In the genomic region with DNA sequence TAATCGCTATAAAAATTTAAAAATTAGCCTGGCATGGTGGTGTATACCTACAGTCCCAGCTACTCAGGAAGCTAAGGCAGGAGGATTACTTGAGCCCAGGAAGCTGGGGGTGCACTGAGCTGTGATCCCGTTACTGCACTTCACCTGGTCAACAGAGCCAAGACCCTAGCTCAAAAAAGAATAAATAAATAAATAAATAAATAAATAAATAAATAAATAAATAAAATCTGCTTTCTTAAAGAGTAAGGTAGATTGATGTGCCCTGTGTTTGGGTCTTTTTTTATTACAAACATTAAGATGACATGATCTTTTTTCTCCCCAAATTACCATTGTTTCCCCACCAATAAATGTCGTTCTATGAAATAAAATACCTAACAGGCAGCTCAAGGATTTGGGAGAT, we compare ENCODE assay signal across 21 cellular contexts.
DNase-seq lines count a peak whose midpoint lies in the region; ATAC-seq, FAIRE-seq and TF ChIP-seq lines count a peak whose summit lies in the region.
"Had no signal": no experiment of that assay in that cellular context is flagged by ENCODE, and none has a peak within 500 bp of the region (broad histone marks: within the 10 kb centered on the region; RNA-seq: fewer than 3 reads in every experiment).

No MANE protein-coding gene starts in this region.

- peaks cover 0 to 25% of the 10 kb centered on the region in 2 experiments; a peak in 1 of 3 replicates for H3K36me3 ChIP-seq in HEK293 (ENCODE audit: control insufficient read depth in 2 of 2, insufficient read depth in 1 of 2, low read length in 2 of 2)
- peaks cover 5 to 55% of the 10 kb centered on the region in 2 experiments for H3K36me3 ChIP-seq in mesenchymal stem cell (ENCODE audit: control insufficient read depth in 1 of 2, insufficient read depth in 2 of 2, low read depth in 1 of 2, low read length in 2 of 2)

- H3K4me1 ChIP-seq in A549: peaks cover 16% of the 10 kb centered on the region
- H3K4me1 ChIP-seq in HEK293 (ENCODE audit: control insufficient read depth, insufficient read depth, low read length): no peaks in the 10 kb centered on the region
- no peaks in the 10 kb centered on the region for H3K4me1 ChIP-seq in mesenchymal stem cell (ENCODE audit: control insufficient read depth, insufficient read depth, low read depth, low read length)
- H3K4me1 ChIP-seq: BLaER1 had no signal

- no peak overlapping the region for H4K91ac ChIP-seq in mesenchymal stem cell (ENCODE audit: low read length)

- H3K23ac ChIP-seq in mesenchymal stem cell (ENCODE audit: low read length in 2 of 2): no peak overlapping the region

- H4K8ac ChIP-seq in mesenchymal stem cell (ENCODE audit: low read length): no peak overlapping the region

- CTCF ChIA-PET in A549 (lab: Yijun Ruan, JAX): interaction anchor here (1.4 kb wide), 1 partner anchor 72 kb away, joined by 6 read pairs; no protein-coding TSS in a partner anchor
- CTCF ChIA-PET in HEK293 (lab: Yijun Ruan, JAX): interaction anchor here (0.9 kb wide), 1 partner anchor 153 kb away, joined by 5 read pairs; no protein-coding TSS in a partner anchor

- no peak overlapping the region for H3K27ac ChIP-seq in A549
- H3K27ac ChIP-seq in HEK293 (ENCODE audit: extremely low read depth, low read depth, low read length): no peak overlapping the region
- no peak overlapping the region for H3K27ac ChIP-seq in mesenchymal stem cell (ENCODE audit: low read length, poor library complexity, severe bottlenecking)
- H3K27ac ChIP-seq: 22Rv1, BLaER1 had no signal

- WGBS in A549 (ENCODE audit: missing lambda C conversion rate): 97% methylated on average over 3 of the region's 3 CpGs
- WGBS in mesenchymal stem cell: 100% methylated on average over 1 of the region's 3 CpGs

- H3K4ac ChIP-seq in mesenchymal stem cell (ENCODE audit: low read depth in 1 of 2, low read length in 2 of 2): no peak overlapping the region

- H3K18ac ChIP-seq in mesenchymal stem cell (ENCODE audit: low read depth in 1 of 2, low read length in 2 of 2): no peak overlapping the region

- TF ChIP-seq CTCF in A549 (IDR thresholded peaks at IDR 0.05): no peak
- TF ChIP-seq CTCF in HEK293 (tag by site-specific recombination; IDR thresholded peaks at IDR 0.05): no peak

- POLR2A ChIA-PET in A549 (lab: Yijun Ruan, JAX): no interaction called here
- POLR2A ChIA-PET in HEK293 (lab: Yijun Ruan, JAX): interaction anchor here (0.6 kb wide), 1 partner anchor 32 kb away, joined by 3 read pairs; no protein-coding TSS in a partner anchor

- no peak overlapping the region for H3K9ac ChIP-seq in mesenchymal stem cell (ENCODE audit: low read length)
- H3K9ac ChIP-seq: BLaER1 had no signal

- DNase-seq in A549 (ENCODE audit: low read depth in 1 of 2, low spot score in 1 of 2) (no peak), mesenchymal stem cell (no peak), HT-29 (ENCODE audit: low spot score) (no peak)
- DNase-seq in central memory CD8-positive, alpha-beta T cell (ENCODE audit: low spot score in 2 of 2): no peak
- DNase-seq in activated CD4-positive, CD25-positive, alpha-beta regulatory T cell treated with anti-CD3 and anti-CD28 coated beads, Interleukin-2, amount 50 U/mL, for 72 hours: no peak
- DNase-seq: ACHN; BE2C; C1 segment of cervical spinal cord; Calu3; CD4-positive, alpha-beta memory T cell; CD4-positive, CD25-positive, alpha-beta regulatory T cell; DMS79 treated with DMSO at 0.1 percent for 48 hours; GF-D8 had no signal

- H3K4me3 ChIP-seq in A549 (no peak overlapping the region), HEK293 (ENCODE audit: low read depth, low read length) (no peak overlapping the region), mesenchymal stem cell (ENCODE audit: insufficient read depth in 1 of 2, low read depth in 1 of 2, low read length in 2 of 2) (no peak overlapping the region)
- H3K4me3 ChIP-seq: BLaER1 had no signal

- H2AFZ ChIP-seq in mesenchymal stem cell (ENCODE audit: low read depth, low read length): no peak overlapping the region

- H3K4me2 ChIP-seq in A549 (no peak overlapping the region), mesenchymal stem cell (ENCODE audit: low read length, poor library complexity, severe bottlenecking) (no peak overlapping the region)
- H3K4me2 ChIP-seq: BLaER1 had no signal

- H3K36me3 Mint-ChIP-seq in central memory CD8-positive, alpha-beta T cell (ENCODE audit: insufficient read depth): peaks cover 31% of the 10 kb centered on the region

- no peak overlapping the region for H3K14ac ChIP-seq in mesenchymal stem cell (ENCODE audit: low read length in 2 of 2)

- H3K79me1 ChIP-seq in mesenchymal stem cell (replicated peaks; ENCODE audit: low read length, poor library complexity, severe bottlenecking): peaks cover 5% of the 10 kb centered on the region

- H3K27me3 ChIP-seq in mesenchymal stem cell (ENCODE audit: control insufficient read depth in 1 of 2, insufficient read depth in 1 of 2, low read length in 2 of 2): no peaks in the 10 kb centered on the region
- H3K27me3 ChIP-seq: BE2C, BLaER1 had no signal

- H3K4me3 Mint-ChIP-seq in central memory CD8-positive, alpha-beta T cell: no peak overlapping the region
- H3K4me3 Mint-ChIP-seq: CD14-positive monocyte; CD4-positive, alpha-beta memory T cell; CD4-positive, CD25-positive, alpha-beta regulatory T cell had no signal

- ATAC-seq in A549: no peak
- no peak for ATAC-seq in central memory CD8-positive, alpha-beta T cell (replicated peaks; ENCODE audit: extremely low read depth, poor library complexity, severe bottlenecking)
- no peak for ATAC-seq in GM18868 (IDR thresholded peaks at IDR 0.05; ENCODE audit: unreplicated experiment)

- peaks cover 52% of the 10 kb centered on the region for H3K4me1 Mint-ChIP-seq in central memory CD8-positive, alpha-beta T cell

- H2BK12ac ChIP-seq in mesenchymal stem cell (ENCODE audit: low read length in 2 of 2): no peak overlapping the region

- peak overlapping the region; percentile 93 for H3K27ac Mint-ChIP-seq in central memory CD8-positive, alpha-beta T cell (ENCODE audit: low read depth)

- TF ChIP-seq EP300 in A549 (IDR thresholded peaks at IDR 0.05): no peak

- H2BK120ac ChIP-seq in mesenchymal stem cell (ENCODE audit: low read depth, low read length): no peak overlapping the region

- TF ChIP-seq RAD21 in A549 (conservative IDR thresholded peaks at IDR 0.05 in 1 of 2, IDR thresholded peaks at IDR 0.05 in 1 of 2): no peak

- no peak for TF ChIP-seq POLR2A in A549 (IDR thresholded peaks at IDR 0.05; ENCODE audit: low read length)

- no peaks in the 10 kb centered on the region for H3K9me3 ChIP-seq in A549
- no peaks in the 10 kb centered on the region for H3K9me3 ChIP-seq in HEK293 (ENCODE audit: control insufficient read depth, insufficient read depth, low read depth, low read length)
- H3K9me3 ChIP-seq in mesenchymal stem cell (ENCODE audit: control insufficient read depth, low read length): no peaks in the 10 kb centered on the region
- H3K9me3 ChIP-seq: BE2C, BLaER1, Caco-2 had no signal

- no peaks in the 10 kb centered on the region for H3K27me3 Mint-ChIP-seq in central memory CD8-positive, alpha-beta T cell
- H3K27me3 Mint-ChIP-seq: CD4-positive, alpha-beta memory T cell; CD4-positive, CD25-positive, alpha-beta regulatory T cell had no signal

- no peak overlapping the region for H2BK5ac ChIP-seq in mesenchymal stem cell (ENCODE audit: low read depth, low read length, poor library complexity, severe bottlenecking)

- FAIRE-seq in A549 (lab: Jason Lieb, UNC): no peak
- FAIRE-seq: D721Med, GM12891 had no signal

- no peaks in the 10 kb centered on the region for H3K9me3 Mint-ChIP-seq in central memory CD8-positive, alpha-beta T cell
- H3K9me3 Mint-ChIP-seq: CD14-positive monocyte; CD4-positive, alpha-beta memory T cell; CD4-positive, CD25-positive, alpha-beta regulatory T cell had no signal

- peak overlapping the region; percentile 48 for H2BK15ac ChIP-seq in mesenchymal stem cell (ENCODE audit: low read depth, poor library complexity, severe bottlenecking)

- no peak overlapping the region for H2AK5ac ChIP-seq in mesenchymal stem cell (ENCODE audit: low read length, severe bottlenecking)

TF ChIP-seq in A549, 52 proteins besides CTCF, POLR2A, EP300 and RAD21:
- TF ChIP-seq EHMT2 (IDR thresholded peaks at IDR 0.05; ENCODE audit: low read depth) (no peak), ZC3H11A (IDR thresholded peaks at IDR 0.05) (peak; percentile 36)

TF ChIP-seq in HEK293, 187 proteins besides CTCF, POLR2A, EP300 and RAD21 (continues in another document):
- TF ChIP-seq ZNF555 (tag by site-specific recombination; conservative IDR thresholded peaks at IDR 0.05) (peak; percentile 64), TCF7L2 (IDR thresholded peaks at IDR 0.05; ENCODE audit: borderline replicate concordance, low read depth, low read length) (no peak), ZFHX2 (tag by site-specific recombination; conservative IDR thresholded peaks at IDR 0.05) (no peak), ZNF558 (tag by site-specific recombination; IDR thresholded peaks at IDR 0.05) (0 out of 2 replicates have a peak, but pooled peaks have one; percentile 26), ZBTB8A (tag by site-specific recombination; IDR thresholded peaks at IDR 0.05) (peak; percentile 53), ZNF202 (tag by site-specific recombination; IDR thresholded peaks at IDR 0.05; ENCODE audit: borderline replicate concordance) (peak; percentile 55; the same call in 1 of the 2 replicates)
- TF ChIP-seq, protein P1, sequence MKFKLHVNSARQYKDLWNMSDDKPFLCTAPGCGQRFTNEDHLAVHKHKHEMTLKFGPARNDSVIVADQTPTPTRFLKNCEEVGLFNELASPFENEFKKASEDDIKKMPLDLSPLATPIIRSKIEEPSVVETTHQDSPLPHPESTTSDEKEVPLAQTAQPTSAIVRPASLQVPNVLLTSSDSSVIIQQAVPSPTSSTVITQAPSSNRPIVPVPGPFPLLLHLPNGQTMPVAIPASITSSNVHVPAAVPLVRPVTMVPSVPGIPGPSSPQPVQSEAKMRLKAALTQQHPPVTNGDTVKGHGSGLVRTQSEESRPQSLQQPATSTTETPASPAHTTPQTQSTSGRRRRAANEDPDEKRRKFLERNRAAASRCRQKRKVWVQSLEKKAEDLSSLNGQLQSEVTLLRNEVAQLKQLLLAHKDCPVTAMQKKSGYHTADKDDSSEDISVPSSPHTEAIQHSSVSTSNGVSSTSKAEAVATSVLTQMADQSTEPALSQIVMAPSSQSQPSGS (tag by site-specific recombination; IDR thresholded peaks at IDR 0.05; ENCODE audit: low read depth): no peak
- TF ChIP-seq, protein P2, sequence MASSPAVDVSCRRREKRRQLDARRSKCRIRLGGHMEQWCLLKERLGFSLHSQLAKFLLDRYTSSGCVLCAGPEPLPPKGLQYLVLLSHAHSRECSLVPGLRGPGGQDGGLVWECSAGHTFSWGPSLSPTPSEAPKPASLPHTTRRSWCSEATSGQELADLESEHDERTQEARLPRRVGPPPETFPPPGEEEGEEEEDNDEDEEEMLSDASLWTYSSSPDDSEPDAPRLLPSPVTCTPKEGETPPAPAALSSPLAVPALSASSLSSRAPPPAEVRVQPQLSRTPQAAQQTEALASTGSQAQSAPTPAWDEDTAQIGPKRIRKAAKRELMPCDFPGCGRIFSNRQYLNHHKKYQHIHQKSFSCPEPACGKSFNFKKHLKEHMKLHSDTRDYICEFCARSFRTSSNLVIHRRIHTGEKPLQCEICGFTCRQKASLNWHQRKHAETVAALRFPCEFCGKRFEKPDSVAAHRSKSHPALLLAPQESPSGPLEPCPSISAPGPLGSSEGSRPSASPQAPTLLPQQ (tag by site-specific recombination; IDR thresholded peaks at IDR 0.05): no peak
